Comparison of ENCODE assay signal across 9 cellular contexts in genomic region chr13:112067121-112067741, GRCh38. TPM values are rescaled to one million over a fixed set of nuclear protein-coding genes. Genes with fewer than 3 reads are reported as not detected.
DNase-seq lines count a peak whose midpoint lies in the region; ATAC-seq, FAIRE-seq and TF ChIP-seq lines count a peak whose summit lies in the region.
"Had no signal": no experiment of that assay in that cellular context is flagged by ENCODE, and none has a peak within 500 bp of the region (broad histone marks: within the 10 kb centered on the region; RNA-seq: fewer than 3 reads in every experiment).

Gene SOX1, plus strand, starts transcription at chr13:112067149. Its CDS starts 510 bp downstream, at chr13:112067659.

- no peak for DNase-seq in CD8-positive, alpha-beta T cell
- DNase-seq in GM23338 (ENCODE audit: low spot score) (peak; percentile 73), coronary artery (ENCODE audit: low spot score) (no peak), neural crest cell (ENCODE audit: low read depth, low spot score) (no peak), GM19239 (ENCODE audit: insufficient read length, low spot score) (no peak), NCI-H1436 (lab: John Stamatoyannopoulos, UW) (no peak)
- no peak for DNase-seq in effector CD4-positive, alpha-beta T cell

- ATAC-seq in CD8-positive, alpha-beta T cell: peak; percentile 12
- ATAC-seq in GM23338 (peak; percentile 10), GM18907 (IDR thresholded peaks at IDR 0.05; ENCODE audit: unreplicated experiment) (no peak)

- H3K9me3 ChIP-seq in CD8-positive, alpha-beta T cell (ENCODE audit: low read length): peaks cover 13% of the 10 kb centered on the region

- peaks cover 26% of the 10 kb centered on the region for H4K20me1 ChIP-seq in GM23338 (replicated peaks; ENCODE audit: insufficient read depth)

- peak within 1 kb of the TSS; percentile 57 for H3K4me3 ChIP-seq in CD8-positive, alpha-beta T cell (ENCODE audit: low read depth, low read length)
- H3K4me3 ChIP-seq in GM23338 (peak within 1 kb of the TSS; percentile 58), coronary artery (peak within 1 kb of the TSS; percentile 66)

- H3K4me1 Mint-ChIP-seq in CD8-positive, alpha-beta T cell (ENCODE audit: low read depth): peaks cover 20% of the 10 kb centered on the region
- H3K4me1 Mint-ChIP-seq in GM23338 (peaks cover 45% of the 10 kb centered on the region), neural crest cell (peaks cover 56% of the 10 kb centered on the region)

- CTCF ChIA-PET in CD8-positive, alpha-beta T cell (lab: Charles Lee): no interaction called here

- no peaks in the 10 kb centered on the region for H3K79me2 ChIP-seq in GM23338 (replicated peaks; ENCODE audit: insufficient read depth)

- intact Hi-C loops in CD8-positive, alpha-beta T cell (cut with DNase I, micrococcal nuclease): no loop called here

- H3K27ac ChIP-seq in CD8-positive, alpha-beta T cell (ENCODE audit: low read depth, low read length): no peak within 1 kb of the TSS
- no peak within 1 kb of the TSS for H3K27ac ChIP-seq in GM23338 (ENCODE audit: low read depth)
- no peak within 1 kb of the TSS for H3K27ac ChIP-seq in coronary artery
- H3K27ac ChIP-seq: HL-60 had no signal

- peaks cover 10% of the 10 kb centered on the region for H3K4me1 ChIP-seq in CD8-positive, alpha-beta T cell (ENCODE audit: insufficient read depth, low read length)
- peaks cover 60% of the 10 kb centered on the region for H3K4me1 ChIP-seq in GM23338 (ENCODE audit: insufficient read depth)

- peak within 1 kb of the TSS; percentile 54 for H3K4me3 Mint-ChIP-seq in CD8-positive, alpha-beta T cell
- H3K4me3 Mint-ChIP-seq in GM23338 (peak within 1 kb of the TSS; percentile 68), neural crest cell (peak within 1 kb of the TSS; percentile 88)

- peak within 1 kb of the TSS; percentile 66 for H2AFZ ChIP-seq in GM23338

- POLR2A ChIA-PET in CD8-positive, alpha-beta T cell (lab: Charles Lee): no interaction called here

- no peaks in the 10 kb centered on the region for H3K9me2 ChIP-seq in GM23338 (ENCODE audit: insufficient read depth)

- peaks cover 3% of the 10 kb centered on the region for H3K36me3 Mint-ChIP-seq in CD8-positive, alpha-beta T cell
- no peaks in the 10 kb centered on the region; the same call in 2 of the 3 replicates for H3K36me3 Mint-ChIP-seq in GM23338 (ENCODE audit: low read depth)
- H3K36me3 Mint-ChIP-seq in neural crest cell (ENCODE audit: low read depth): peaks cover 19% of the 10 kb centered on the region

- FAIRE-seq in GM19239 (lab: Jason Lieb, UNC): no peak

- no peaks in the 10 kb centered on the region for H3K36me3 ChIP-seq in CD8-positive, alpha-beta T cell (ENCODE audit: insufficient read depth, low read length)
- H3K36me3 ChIP-seq in GM23338 (ENCODE audit: insufficient read depth): no peaks in the 10 kb centered on the region

- H3K27ac Mint-ChIP-seq in CD8-positive, alpha-beta T cell: no peak within 1 kb of the TSS
- no peak within 1 kb of the TSS for H3K27ac Mint-ChIP-seq in GM23338
- peak within 1 kb of the TSS; percentile 67 for H3K27ac Mint-ChIP-seq in neural crest cell (ENCODE audit: unreplicated experiment)

- no peak for TF ChIP-seq CTCF in CD8-positive, alpha-beta T cell (IDR thresholded peaks at IDR 0.05)
- TF ChIP-seq CTCF in GM23338 (conservative IDR thresholded peaks at IDR 0.05; ENCODE audit: low read depth in 2 of 2) (no peak), coronary artery (IDR thresholded peaks at IDR 0.05) (no peak), neural crest cell (conservative IDR thresholded peaks at IDR 0.05) (no peak)

- H3K9me3 Mint-ChIP-seq in CD8-positive, alpha-beta T cell: no peaks in the 10 kb centered on the region
- H3K9me3 Mint-ChIP-seq in GM23338 (peaks cover 7% of the 10 kb centered on the region; the same call in 1 of the 3 replicates), neural crest cell (no peaks in the 10 kb centered on the region)

- H3K4me2 ChIP-seq in GM23338: peak within 1 kb of the TSS; percentile 84

- peaks cover 61% of the 10 kb centered on the region for H3K27me3 Mint-ChIP-seq in CD8-positive, alpha-beta T cell (ENCODE audit: low read depth)
- peaks cover 83% of the 10 kb centered on the region for H3K27me3 Mint-ChIP-seq in GM23338 (ENCODE audit: insufficient read depth, low read depth, poor library complexity)
- peaks cover 71% of the 10 kb centered on the region for H3K27me3 Mint-ChIP-seq in neural crest cell (ENCODE audit: low read depth)

- H3F3A ChIP-seq in GM23338 (replicated peaks; ENCODE audit: low read depth): peaks cover 23% of the 10 kb centered on the region

- peaks cover 42% of the 10 kb centered on the region for H3K27me3 ChIP-seq in CD8-positive, alpha-beta T cell (ENCODE audit: insufficient read depth, low read length)
- peaks cover 95% of the 10 kb centered on the region for H3K27me3 ChIP-seq in GM23338 (ENCODE audit: insufficient read depth)

TF ChIP-seq in GM23338, 12 proteins besides CTCF, POLR2A, EP300 and RAD21:
- TF ChIP-seq EZH2phosphoT487 (IDR thresholded peaks at IDR 0.05; ENCODE audit: unreplicated experiment) (peak; percentile 98), EZH2 (IDR thresholded peaks at IDR 0.05; ENCODE audit: low read depth, unreplicated experiment) (no peak)

RNA-seq across cellular contexts. Expression of gene SOX1, which starts in this region (rescaled TPM):
- not detected for total RNA-seq in CD8-positive, alpha-beta T cell
- 0.04 and 0.17 TPM in 2 replicates for total RNA-seq in GM23338 (2014; rRNA removed; shearing (Covaris generic))
- polyA plus RNA-seq in GM23338 (2016; fragmentation: Nextera tagmentation; extraction: Ambion mirVana): 0.10 TPM in 1 of 2 replicates, not detected in the other
- 41.2 and 41.4 TPM in 2 replicates for total RNA-seq in neural crest cell

Comparison
In these comparisons a context has a peak if more than half of its experiments do, and no peak if none do; other contexts are left out.
1. RNA of gene SOX1 (total RNA-seq): 41.2 to 41.4 TPM in neural crest cell; 0.04 to 0.17 TPM in GM23338 and not detected in CD8-positive, alpha-beta T cell; every median in the first group is over 10 times any median in the second.
2. Peak in ATAC-seq and H3K4me3 ChIP-seq in CD8-positive, alpha-beta T cell; RNA of the gene not detected or under 1 TPM.
3. Peak in DNase-seq, ATAC-seq, H3K4me3 ChIP-seq and H3K4me2 ChIP-seq in GM23338; RNA of the gene not detected or under 1 TPM.
4. Peak in every context shown above with its lines, with median percentiles within 50 percentile points of each other: H3K4me3 ChIP-seq and H3K4me3 Mint-ChIP-seq.